ENCODE assay signal across 10 cellular contexts in the genomic region with DNA sequence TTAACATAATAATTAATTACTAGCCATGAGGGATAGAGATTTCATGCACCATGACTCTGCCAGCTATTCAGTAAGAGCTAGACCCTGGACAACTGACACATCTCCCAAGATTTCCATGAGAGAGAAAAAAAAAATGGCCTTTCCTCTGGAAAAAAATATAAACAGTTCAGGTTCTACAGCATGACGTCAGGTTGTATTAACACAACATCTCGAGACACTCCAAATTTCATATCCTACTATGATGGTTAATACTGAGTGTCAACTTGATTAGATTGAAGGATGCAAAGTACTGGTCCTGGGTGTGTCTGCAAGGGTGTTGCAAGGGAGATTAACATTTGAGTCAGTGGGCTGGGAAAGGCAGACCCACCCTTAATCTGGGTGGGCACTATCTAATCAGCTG. TPM values are rescaled to one million over a fixed set of nuclear protein-coding genes. Genes with fewer than 3 reads are reported as not detected.
"Had no signal": no experiment of that assay in that cellular context is flagged by ENCODE, and none has a peak within 500 bp of the region (broad histone marks: within the 10 kb centered on the region; RNA-seq: fewer than 3 reads in every experiment).

No MANE protein-coding gene starts in this region.

- H3K9ac ChIP-seq: KMS-11 had no signal

- ATAC-seq: K562 had no signal

- H3K27ac ChIP-seq: HL-60, KMS-11 had no signal

- H3K4me2 ChIP-seq: KMS-11 had no signal

- FAIRE-seq: HTR-8/SVneo, K562 had no signal

- H3K4me3 ChIP-seq: K562 had no signal

- DNase-seq: IMR-90, KBM-7, KG1 had no signal

RNA-seq across cellular contexts. Expression of gene DBX2, which starts 11.1 kb away (rescaled TPM):
- total RNA-seq: HT-29, HT1080, IMR-90, K562 had no signal
- polyA plus RNA-seq: IgD-negative memory B cell, IMR-90, K562 had no signal
